Comparison of ENCODE assay signal across 14 cellular contexts in the genomic region with DNA sequence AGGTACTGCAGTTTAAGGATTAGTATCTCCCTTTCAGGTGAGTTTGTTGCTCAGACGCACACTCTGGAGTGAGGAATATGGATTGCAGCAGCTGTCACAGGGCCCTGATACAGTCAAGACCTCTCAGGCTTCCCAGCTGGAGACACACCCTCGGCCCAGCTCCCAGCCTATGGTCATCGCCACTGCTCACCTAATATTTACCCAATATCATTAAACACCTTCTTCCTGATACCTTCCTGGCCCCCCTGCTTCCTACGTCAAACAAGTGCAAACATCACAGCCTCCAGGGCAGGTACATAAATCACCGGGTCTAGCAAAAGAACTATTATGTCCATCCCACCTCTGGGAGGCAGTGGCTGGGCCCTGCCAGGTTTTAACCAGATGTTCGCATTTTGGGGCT.
"Had no signal": no experiment of that assay in that cellular context is flagged by ENCODE, and none has a peak within 500 bp of the region (broad histone marks: within the 10 kb centered on the region; RNA-seq: fewer than 3 reads in every experiment).

No MANE protein-coding gene starts in this region.

- H3K27ac Mint-ChIP-seq: activated naive CD4-positive, alpha-beta T cell treated with anti-CD3 and anti-CD28 coated beads, Interleukin-2, amount 50 U/mL, for 24 hours; activated T-cell treated with anti-CD3 and anti-CD28 coated beads, Interleukin-2, amount 50 U/mL, for 72 hours; immature natural killer cell; naive thymus-derived CD8-positive, alpha-beta T cell; T-helper 2 cell treated with Interferon-gamma antibody and Interleukin-4, amounts not matched to agents 5 μg/mL and 100 μg/mL, for 36 hours had no signal

- H3K9me3 Mint-ChIP-seq: activated naive CD4-positive, alpha-beta T cell treated with anti-CD3 and anti-CD28 coated beads, Interleukin-2, amount 50 U/mL, for 24 hours; immature natural killer cell; T-helper 2 cell treated with Interferon-gamma antibody and Interleukin-4, amounts not matched to agents 5 μg/mL and 100 μg/mL, for 36 hours had no signal

- H3K4me1 Mint-ChIP-seq: activated naive CD4-positive, alpha-beta T cell treated with anti-CD3 and anti-CD28 coated beads, Interleukin-2, amount 50 U/mL, for 24 hours; immature natural killer cell; naive thymus-derived CD8-positive, alpha-beta T cell had no signal

- H3K4me3 Mint-ChIP-seq: activated naive CD4-positive, alpha-beta T cell treated with anti-CD3 and anti-CD28 coated beads, Interleukin-2, amount 50 U/mL, for 24 hours; activated T-cell treated with anti-CD3 and anti-CD28 coated beads, Interleukin-2, amount 50 U/mL, for 72 hours; immature natural killer cell; naive thymus-derived CD8-positive, alpha-beta T cell; T-helper 2 cell treated with Interferon-gamma antibody and Interleukin-4, amounts not matched to agents 5 μg/mL and 100 μg/mL, for 36 hours had no signal

- H3K36me3 Mint-ChIP-seq: activated naive CD4-positive, alpha-beta T cell treated with anti-CD3 and anti-CD28 coated beads, Interleukin-2, amount 50 U/mL, for 24 hours; immature natural killer cell; naive thymus-derived CD8-positive, alpha-beta T cell had no signal

- H3K4me3 ChIP-seq: esophagus muscularis mucosa, heart right ventricle, ovary, tibial artery had no signal

- DNase-seq: activated CD4-positive, alpha-beta T cell treated with anti-CD3 and anti-CD28 coated beads, Interleukin-2, amount 50 U/mL, for 4 hours; activated effector memory CD4-positive, alpha-beta T cell treated with anti-CD3 and anti-CD28 coated beads, Interleukin-2, amount 50 U/mL, for 16 hours; activated T-cell treated with anti-CD3 and anti-CD28 coated beads, Interleukin-2, amount 50 U/mL, for 72 hours; effector CD4-positive, alpha-beta T cell; heart right ventricle; immature natural killer cell; mesendoderm; naive thymus-derived CD8-positive, alpha-beta T cell; ovary; stimulated activated naive CD4-positive, alpha-beta T cell; tibial artery had no signal

- H3K36me3 ChIP-seq: esophagus muscularis mucosa, heart right ventricle, ovary, tibial artery had no signal

- H3K9me3 ChIP-seq: esophagus muscularis mucosa, ovary, tibial artery had no signal

- H3K27me3 ChIP-seq: ovary, tibial artery had no signal

- H3K27ac ChIP-seq: esophagus muscularis mucosa, heart right ventricle, ovary, tibial artery had no signal

- ATAC-seq: activated T-cell treated with anti-CD3 and anti-CD28 coated beads, Interleukin-2, amount 50 U/mL, for 72 hours; heart right ventricle; naive thymus-derived CD8-positive, alpha-beta T cell had no signal
